Comparison of ENCODE assay signal across 19 cellular contexts in the genomic region with DNA sequence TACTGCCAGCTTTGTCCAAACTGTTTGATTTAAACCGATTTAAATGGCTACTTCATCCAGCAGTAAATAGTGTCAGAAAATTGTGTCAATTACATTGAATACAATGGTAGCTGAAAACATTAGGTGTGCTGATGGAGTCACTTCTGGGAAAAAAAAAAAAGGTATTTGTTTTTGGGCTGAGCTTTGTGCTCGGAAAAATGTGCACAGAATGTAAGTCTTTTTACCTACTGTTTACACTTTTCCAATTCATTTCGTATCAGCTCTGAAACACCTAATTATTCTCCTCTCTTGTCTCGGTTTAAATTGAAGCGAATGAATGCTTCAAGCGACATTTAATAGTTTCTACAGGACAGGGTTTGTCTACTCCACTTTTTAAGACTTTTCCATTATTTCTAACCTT.
"Had no signal": no experiment of that assay in that cellular context is flagged by ENCODE, and none has a peak within 500 bp of the region (broad histone marks: within the 10 kb centered on the region; RNA-seq: fewer than 3 reads in every experiment).

No MANE protein-coding gene starts in this region.

- H3K27me3 Mint-ChIP-seq: central memory CD8-positive, alpha-beta T cell; stimulated activated memory B cell treated with anti-CD40 and anti-IgM and Interleukin-4, amounts not matched to agents 10 μg/mL and 1 μg/mL and 100 μg/mL, for 72 hours had no signal

- ATAC-seq: left colon; lower lobe of right lung; natural killer cell; pancreas; stimulated activated memory B cell treated with anti-CD40 and anti-IgM and Interleukin-4, amounts not matched to agents 10 μg/mL and 1 μg/mL and 100 μg/mL, for 72 hours had no signal

- DNase-seq: activated CD4-positive, alpha-beta T cell treated with anti-CD3 and anti-CD28 coated beads, Interleukin-2, amount 50 U/mL, for 1 hour; activated CD4-positive, CD25-positive, alpha-beta regulatory T cell treated with anti-CD3 and anti-CD28 coated beads, Interleukin-2, amount 50 U/mL, for 72 hours; activated CD8-positive, alpha-beta memory T cell treated with anti-CD3 and anti-CD28 coated beads, Interleukin-2, amount 50 U/mL, for 4 hours; activated effector memory CD4-positive, alpha-beta T cell treated with anti-CD3 and anti-CD28 coated beads, Interleukin-2, amount 50 U/mL, for 16 hours; activated naive CD4-positive, alpha-beta T cell treated with anti-CD3 and anti-CD28 coated beads, Interleukin-2, amount 50 U/mL, for 16 hours; activated T-cell treated with anti-CD3 and anti-CD28 coated beads, Interleukin-2, amount 50 U/mL, for 48 hours; colonic mucosa; endodermal cell; foreskin fibroblast; hypothalamus; islet precursor cell; left colon; lower lobe of right lung; natural killer cell; pancreas; sigmoid colon; stimulated activated CD4-positive, alpha-beta T cell treated with anti-CD3 and anti-CD28 coated beads, Interleukin-4, amount 100 ng/mL, for 4 hours had no signal

- H3K36me3 Mint-ChIP-seq: natural killer cell; stimulated activated memory B cell treated with anti-CD40 and anti-IgM and Interleukin-4, amounts not matched to agents 10 μg/mL and 1 μg/mL and 100 μg/mL, for 72 hours had no signal

- H3K9me3 Mint-ChIP-seq: endodermal cell; stimulated activated memory B cell treated with anti-CD40 and anti-IgM and Interleukin-4, amounts not matched to agents 10 μg/mL and 1 μg/mL and 100 μg/mL, for 72 hours had no signal

- H3K27ac Mint-ChIP-seq: endodermal cell; natural killer cell; stimulated activated memory B cell treated with anti-CD40 and anti-IgM and Interleukin-4, amounts not matched to agents 10 μg/mL and 1 μg/mL and 100 μg/mL, for 72 hours had no signal

- H3K4me3 Mint-ChIP-seq: central memory CD8-positive, alpha-beta T cell; endodermal cell; natural killer cell; stimulated activated memory B cell treated with anti-CD40 and anti-IgM and Interleukin-4, amounts not matched to agents 10 μg/mL and 1 μg/mL and 100 μg/mL, for 72 hours had no signal

- H3K4me1 Mint-ChIP-seq: central memory CD8-positive, alpha-beta T cell; endodermal cell; natural killer cell; stimulated activated memory B cell treated with anti-CD40 and anti-IgM and Interleukin-4, amounts not matched to agents 10 μg/mL and 1 μg/mL and 100 μg/mL, for 72 hours had no signal
